ENCODE assay signal across 8 cellular contexts in the genomic region with DNA sequence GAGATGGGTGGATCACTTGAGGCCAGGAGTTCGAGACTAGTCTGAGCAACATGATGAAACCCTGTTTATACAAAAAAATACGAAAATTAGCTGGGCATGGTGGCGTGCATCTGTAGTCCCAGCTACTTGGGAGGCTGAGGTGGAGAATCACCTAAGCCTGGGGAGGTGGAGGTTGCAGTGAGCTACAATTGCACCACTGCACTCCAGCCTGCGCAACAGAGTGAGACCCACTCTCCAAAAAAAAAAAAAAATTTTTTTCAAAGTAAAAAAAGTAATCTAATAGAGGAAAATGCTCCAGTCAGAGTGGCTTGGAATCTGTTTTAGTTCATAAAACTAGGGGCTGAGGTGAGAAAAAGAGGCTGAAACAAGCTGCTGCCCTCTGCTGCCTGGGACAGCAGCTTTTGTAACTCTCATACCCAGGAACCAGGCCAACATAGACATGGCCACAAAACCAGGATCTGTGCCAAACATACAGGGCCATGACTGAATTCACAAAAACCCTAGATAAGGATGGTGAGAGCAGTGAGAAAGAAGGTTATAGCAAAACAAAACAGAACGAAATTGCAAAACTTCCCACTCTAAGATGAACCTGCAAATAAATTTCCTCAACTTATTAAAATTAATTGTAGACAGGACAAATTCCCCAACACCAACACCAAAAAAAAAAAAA. TPM values are rescaled to one million over a fixed set of nuclear protein-coding genes. Genes with fewer than 3 reads are reported as not detected.
DNase-seq lines count a peak whose midpoint lies in the region; ATAC-seq and TF ChIP-seq lines count a peak whose summit lies in the region.

No MANE protein-coding gene starts in this region.

- no peaks in the 10 kb centered on the region for H3K27me3 ChIP-seq in thyroid gland

- H3K9me3 ChIP-seq in thyroid gland: no peaks in the 10 kb centered on the region

- no peak overlapping the region for H3K27ac ChIP-seq in thyroid gland

- TF ChIP-seq POLR2A in thyroid gland (IDR thresholded peaks at IDR 0.05): no peak

- H3K4me3 ChIP-seq in thyroid gland (replicated peaks in 1 of 3): no peak overlapping the region

- intact Hi-C loops in thyroid gland (cut with DNase I): no loop called here

- WGBS in thyroid gland, 2 donors: 71 to 78% methylated on average over 5 of the region's 5 CpGs

- peak; percentile 46 for DNase-seq in SIG-M5 treated with dmso at 0.1 percent for 504 hours (lab: John Stamatoyannopoulos, UW; ENCODE audit: unreplicated experiment)
- no peak for DNase-seq in SIG-M5 (lab: John Stamatoyannopoulos, UW)
- peak; percentile 39 for DNase-seq in SKM-1 treated with dmso at 0.1 percent for 144 hours (lab: John Stamatoyannopoulos, UW; ENCODE audit: unreplicated experiment)
- DNase-seq in glomerular visceral epithelial cell (ENCODE audit: extremely low spot score): peak; percentile 74
- DNase-seq in thyroid gland: peak; percentile 78 to 79

- H3K36me3 ChIP-seq in thyroid gland: no peaks in the 10 kb centered on the region

- ATAC-seq in HG03196 (IDR thresholded peaks at IDR 0.05; ENCODE audit: unreplicated experiment) (no peak), HG03571 (IDR thresholded peaks at IDR 0.05; ENCODE audit: unreplicated experiment) (no peak), GM21360 (IDR thresholded peaks at IDR 0.05; ENCODE audit: unreplicated experiment) (no peak)

- peak in 3 of 6 experiments; percentile 32 to 49 (median 46) for TF ChIP-seq CTCF in thyroid gland (IDR thresholded peaks at IDR 0.05)

- H3K4me1 ChIP-seq in thyroid gland: peaks cover 0 to 6% of the 10 kb centered on the region in 2 donors

RNA-seq across cellular contexts. Expression of a gene that starts 13.1 kb away (rescaled TPM):
- total RNA-seq in thyroid gland: 10 to 100 TPM; 28.1 to 32.5 (median 31.6) TPM

RNA-seq across cellular contexts. Expression of a gene that starts 39.2 kb away (rescaled TPM):
- 10 to 100 TPM; 41.3 to 50.5 (median 44.8) TPM for total RNA-seq in thyroid gland
